Comparison of ENCODE assay signal across 8 cellular contexts in the genomic region with DNA sequence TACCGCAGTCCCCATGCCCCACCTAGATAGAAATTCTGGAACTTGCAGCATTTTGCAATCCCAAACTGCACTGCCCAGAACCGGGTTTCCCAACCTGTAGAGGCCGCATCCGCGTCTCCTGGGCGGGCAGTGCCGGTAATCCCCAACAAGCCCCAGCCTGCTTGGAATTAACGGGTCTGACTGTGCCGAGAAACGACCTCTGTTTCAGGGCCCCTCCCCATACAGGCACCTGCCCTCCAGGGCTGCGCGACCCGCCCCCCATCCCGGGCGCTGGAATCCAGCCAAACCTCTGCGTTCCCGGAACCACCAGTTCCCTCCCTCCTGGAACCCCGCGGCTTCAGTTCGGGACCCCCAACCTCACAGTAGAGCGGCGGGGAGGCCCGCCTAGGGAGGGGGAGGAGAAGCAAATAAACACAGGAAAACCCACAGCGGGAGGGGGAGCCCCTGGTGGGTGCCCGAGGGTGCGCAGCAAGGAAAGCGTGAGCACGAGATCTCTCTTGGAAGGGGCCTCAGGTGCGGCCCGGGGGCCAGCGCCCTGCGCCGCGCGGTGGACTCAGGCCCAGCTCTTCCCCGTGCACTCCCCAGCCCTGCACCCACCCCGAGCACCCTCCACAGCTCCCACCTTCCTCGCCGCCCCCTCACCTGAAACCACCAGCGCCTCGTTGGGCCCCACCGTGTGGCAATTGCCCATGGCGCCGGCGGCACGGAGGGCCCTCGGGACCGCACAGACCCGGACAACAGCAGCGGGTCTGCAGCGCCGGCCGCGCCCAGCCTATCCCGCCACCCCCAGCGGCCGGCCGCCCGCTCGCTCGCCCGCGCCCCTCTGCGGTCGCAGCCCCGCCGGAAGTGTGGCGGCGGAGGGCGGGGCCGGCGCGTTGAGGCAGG. TPM values are rescaled to one million over a fixed set of nuclear protein-coding genes. Genes with fewer than 3 reads are reported as not detected.
DNase-seq lines count a peak whose midpoint lies in the region; ATAC-seq and TF ChIP-seq lines count a peak whose summit lies in the region.

TSS of gene FLOT2 (minus strand) at position 850 of the 885 bp plus-strand sequence. CDS start at position 691, 159 bp downstream.

- no peaks in the 10 kb centered on the region for H3K27me3 ChIP-seq in BE2C
- H3K27me3 ChIP-seq in H7 (ENCODE audit: control insufficient read depth, insufficient read depth, low read length): no peaks in the 10 kb centered on the region; the same call in 1 of the 2 replicates
- no peaks in the 10 kb centered on the region for H3K27me3 ChIP-seq in effector memory CD4-positive, alpha-beta T cell (replicated peaks; ENCODE audit: control insufficient read depth, insufficient read depth, low read length, poor library complexity, severe bottlenecking)

- H3K9me3 ChIP-seq in BE2C: no peaks in the 10 kb centered on the region
- no peaks in the 10 kb centered on the region for H3K9me3 ChIP-seq in effector memory CD4-positive, alpha-beta T cell (ENCODE audit: control insufficient read depth, low read length)

- DNase-seq in BE2C: peak; percentile 66
- DNase-seq in H7: peak; percentile 95
- DNase-seq in NCI-H69 (lab: John Stamatoyannopoulos, UW): peak; percentile 84
- DNase-seq in activated CD8-positive, alpha-beta memory T cell treated with anti-CD3 and anti-CD28 coated beads for 24 hours: peak; percentile 88
- DNase-seq in effector memory CD4-positive, alpha-beta T cell: peak; percentile 34 to 56 (median 54)
- peak; percentile 91 for DNase-seq in mesenteric fat pad (ENCODE audit: low spot score)
- peak; percentile 38 to 45 for DNase-seq in stimulated activated CD8-positive, alpha-beta memory T cell treated with anti-CD3 and anti-CD28 coated beads, Interleukin-15, amount 100 ng/mL, for 48 hours (ENCODE audit: low read depth in 2 of 2)

- no peak for TF ChIP-seq CTCF in BE2C (IDR thresholded peaks at IDR 0.05; ENCODE audit: low read depth, low read length)

- H3K4me3 ChIP-seq in BE2C (ENCODE audit: low read depth, low read length) (peak within 1 kb of the TSS; percentile 77), H7 (ENCODE audit: insufficient read depth, low read depth, low read length) (peak within 1 kb of the TSS; percentile 98)
- H3K4me3 ChIP-seq in effector memory CD4-positive, alpha-beta T cell (ENCODE audit: insufficient read depth, low read depth, low read length, poor library complexity, severe bottlenecking): peak within 1 kb of the TSS; percentile 96

- peak within 1 kb of the TSS; percentile 89 for H3K27ac ChIP-seq in effector memory CD4-positive, alpha-beta T cell (ENCODE audit: insufficient read depth, low read length, poor library complexity, severe bottlenecking)

- no peaks in the 10 kb centered on the region; the same call in 1 of the 2 replicates for H3K4me1 ChIP-seq in BE2C
- H3K4me1 ChIP-seq in effector memory CD4-positive, alpha-beta T cell (ENCODE audit: control insufficient read depth, insufficient read depth, low read length, poor library complexity, severe bottlenecking): peaks cover 50% of the 10 kb centered on the region

- H3K36me3 ChIP-seq in BE2C (no peaks in the 10 kb centered on the region), H7 (replicated peaks; ENCODE audit: control insufficient read depth, insufficient read depth, low read length) (peaks cover 3% of the 10 kb centered on the region)
- no peaks in the 10 kb centered on the region for H3K36me3 ChIP-seq in effector memory CD4-positive, alpha-beta T cell (ENCODE audit: control insufficient read depth, insufficient read depth, low read length)

- no peak for ATAC-seq in GM19452 (IDR thresholded peaks at IDR 0.05; ENCODE audit: unreplicated experiment)

RNA-seq across cellular contexts. Expression of gene FLOT2, which starts in this region (rescaled TPM):
- polyA plus RNA-seq in BE2C (2012; ENCODE audit: insufficient read depth, insufficient read length, low read depth): 53.5 TPM
- total RNA-seq in H7 (2014; rRNA removed; shearing (Covaris generic)): 76.9 and 84.7 TPM in 2 replicates
- total RNA-seq in mesenteric fat pad: 126 TPM

Comparison
In these comparisons a context has a peak if more than half of its experiments do, and no peak if none do; other contexts are left out.
1. DNase-seq: peak in every context shown above with its lines; median percentile 95 in H7; 91 in mesenteric fat pad; 88 in activated CD8-positive, alpha-beta memory T cell treated with anti-CD3 and anti-CD28 coated beads for 24 hours; 84 in NCI-H69; 66 in BE2C; 54 in effector memory CD4-positive, alpha-beta T cell; 42 in stimulated activated CD8-positive, alpha-beta memory T cell treated with anti-CD3 and anti-CD28 coated beads, Interleukin-15, amount 100 ng/mL, for 48 hours.